ENCODE assay signal across 1 cellular context in the genomic region with DNA sequence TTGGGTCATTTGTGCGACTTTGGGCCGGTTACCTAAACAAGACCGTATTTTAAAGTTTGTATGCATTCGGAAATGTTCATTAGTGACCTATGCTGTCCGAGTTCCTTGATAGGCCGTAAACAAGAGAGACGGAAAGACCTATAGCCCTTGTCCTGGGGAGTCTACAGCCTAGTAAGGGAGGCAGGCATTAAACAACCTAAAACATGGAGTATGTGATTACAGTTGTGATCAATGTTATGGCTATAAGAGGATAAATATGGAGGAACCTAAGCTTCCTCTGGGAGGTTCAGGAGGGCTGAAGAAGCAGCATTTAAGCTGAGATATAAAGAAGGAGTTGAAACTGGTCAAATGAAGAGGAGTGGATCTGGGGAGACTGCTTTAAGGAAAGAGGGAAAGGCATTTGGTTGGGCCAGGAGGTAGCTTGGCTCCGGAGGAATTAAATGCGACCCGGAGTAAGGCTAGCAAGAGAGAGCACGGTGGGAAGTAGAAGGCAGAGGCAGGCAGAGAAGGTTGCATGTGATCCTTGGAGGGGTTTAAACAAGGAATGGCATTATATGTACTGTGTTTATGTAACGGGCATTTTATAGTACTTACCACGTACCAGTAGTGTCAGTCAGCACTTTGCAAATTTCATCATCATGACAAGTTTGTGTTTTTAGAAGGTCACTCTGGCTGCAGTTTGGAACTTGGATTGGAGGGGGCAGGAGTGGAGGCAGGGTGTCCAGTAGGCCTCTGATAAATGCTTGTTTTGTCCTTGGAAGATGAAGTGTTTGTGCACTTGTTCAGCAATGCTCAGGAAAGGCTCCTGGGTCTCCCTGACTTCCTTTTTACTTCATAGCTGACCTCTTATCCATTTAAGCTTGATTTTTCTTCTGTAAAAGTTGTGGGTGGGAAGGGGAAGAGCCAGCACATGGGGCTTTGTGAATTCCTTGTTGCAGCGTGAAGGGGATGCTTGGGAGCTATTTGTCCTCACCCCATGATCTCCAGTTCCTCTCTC.
TF ChIP-seq lines count a peak whose summit lies in the region.

No MANE protein-coding gene starts in this region.

TF ChIP-seq in HepG2, 621 proteins besides CTCF, POLR2A, EP300 and RAD21 (continued from another document and continues in another):
- TF ChIP-seq, protein P1, sequence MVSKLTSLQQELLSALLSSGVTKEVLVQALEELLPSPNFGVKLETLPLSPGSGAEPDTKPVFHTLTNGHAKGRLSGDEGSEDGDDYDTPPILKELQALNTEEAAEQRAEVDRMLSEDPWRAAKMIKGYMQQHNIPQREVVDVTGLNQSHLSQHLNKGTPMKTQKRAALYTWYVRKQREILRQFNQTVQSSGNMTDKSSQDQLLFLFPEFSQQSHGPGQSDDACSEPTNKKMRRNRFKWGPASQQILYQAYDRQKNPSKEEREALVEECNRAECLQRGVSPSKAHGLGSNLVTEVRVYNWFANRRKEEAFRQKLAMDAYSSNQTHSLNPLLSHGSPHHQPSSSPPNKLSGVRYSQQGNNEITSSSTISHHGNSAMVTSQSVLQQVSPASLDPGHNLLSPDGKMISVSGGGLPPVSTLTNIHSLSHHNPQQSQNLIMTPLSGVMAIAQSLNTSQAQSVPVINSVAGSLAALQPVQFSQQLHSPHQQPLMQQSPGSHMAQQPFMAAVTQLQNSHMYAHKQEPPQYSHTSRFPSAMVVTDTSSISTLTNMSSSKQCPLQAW (CRISPR knock-in tag; IDR thresholded peaks at IDR 0.05) = 0 out of 2 replicates have a peak, but pooled peaks have one; percentile 60
- TF ChIP-seq HMG20A (CRISPR knock-in tag; IDR thresholded peaks at IDR 0.05; ENCODE audit: borderline replicate concordance) (peak; percentile 52; the same call in 1 of the 2 replicates), ZNF547 (CRISPR knock-in tag; IDR thresholded peaks at IDR 0.05) (0 out of 2 replicates have a peak, but pooled peaks have one; percentile 1), HMG20B (CRISPR knock-in tag; conservative IDR thresholded peaks at IDR 0.05) (no peak), PHF8 (CRISPR knock-in tag; IDR thresholded peaks at IDR 0.05) (no peak), PHF20 (CRISPR knock-in tag; IDR thresholded peaks at IDR 0.05) (0 out of 2 replicates have a peak, but pooled peaks have one; percentile 28), ZNF75D (CRISPR knock-in tag; IDR thresholded peaks at IDR 0.05; ENCODE audit: borderline replicate concordance) (no peak), ZMYM3 (CRISPR knock-in tag; IDR thresholded peaks at IDR 0.05) (no peak), ZNF333 (CRISPR knock-in tag; IDR thresholded peaks at IDR 0.05; ENCODE audit: borderline replicate concordance) (no peak), ZNF660 (CRISPR knock-in tag; IDR thresholded peaks at IDR 0.05; ENCODE audit: borderline replicate concordance, low read depth) (no peak), REXO4 (CRISPR knock-in tag; IDR thresholded peaks at IDR 0.05; ENCODE audit: borderline replicate concordance) (no peak), SIN3A (IDR thresholded peaks at IDR 0.05; ENCODE audit: borderline replicate concordance, low read depth, low read length) (no peak), ZNF451 (CRISPR knock-in tag; IDR thresholded peaks at IDR 0.05) (no peak)
- TF ChIP-seq, protein P2, sequence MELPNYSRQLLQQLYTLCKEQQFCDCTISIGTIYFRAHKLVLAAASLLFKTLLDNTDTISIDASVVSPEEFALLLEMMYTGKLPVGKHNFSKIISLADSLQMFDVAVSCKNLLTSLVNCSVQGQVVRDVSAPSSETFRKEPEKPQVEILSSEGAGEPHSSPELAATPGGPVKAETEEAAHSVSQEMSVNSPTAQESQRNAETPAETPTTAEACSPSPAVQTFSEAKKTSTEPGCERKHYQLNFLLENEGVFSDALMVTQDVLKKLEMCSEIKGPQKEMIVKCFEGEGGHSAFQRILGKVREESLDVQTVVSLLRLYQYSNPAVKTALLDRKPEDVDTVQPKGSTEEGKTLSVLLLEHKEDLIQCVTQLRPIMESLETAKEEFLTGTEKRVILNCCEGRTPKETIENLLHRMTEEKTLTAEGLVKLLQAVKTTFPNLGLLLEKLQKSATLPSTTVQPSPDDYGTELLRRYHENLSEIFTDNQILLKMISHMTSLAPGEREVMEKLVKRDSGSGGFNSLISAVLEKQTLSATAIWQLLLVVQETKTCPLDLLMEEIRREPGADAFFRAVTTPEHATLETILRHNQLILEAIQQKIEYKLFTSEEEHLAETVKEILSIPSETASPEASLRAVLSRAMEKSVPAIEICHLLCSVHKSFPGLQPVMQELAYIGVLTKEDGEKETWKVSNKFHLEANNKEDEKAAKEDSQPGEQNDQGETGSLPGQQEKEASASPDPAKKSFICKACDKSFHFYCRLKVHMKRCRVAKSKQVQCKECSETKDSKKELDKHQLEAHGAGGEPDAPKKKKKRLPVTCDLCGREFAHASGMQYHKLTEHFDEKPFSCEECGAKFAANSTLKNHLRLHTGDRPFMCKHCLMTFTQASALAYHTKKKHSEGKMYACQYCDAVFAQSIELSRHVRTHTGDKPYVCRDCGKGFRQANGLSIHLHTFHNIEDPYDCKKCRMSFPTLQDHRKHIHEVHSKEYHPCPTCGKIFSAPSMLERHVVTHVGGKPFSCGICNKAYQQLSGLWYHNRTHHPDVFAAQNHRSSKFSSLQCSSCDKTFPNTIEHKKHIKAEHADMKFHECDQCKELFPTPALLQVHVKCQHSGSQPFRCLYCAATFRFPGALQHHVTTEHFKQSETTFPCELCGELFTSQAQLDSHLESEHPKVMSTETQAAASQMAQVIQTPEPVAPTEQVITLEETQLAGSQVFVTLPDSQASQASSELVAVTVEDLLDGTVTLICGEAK (IDR thresholded peaks at IDR 0.05) = no peak
- TF ChIP-seq, protein P2 (CRISPR knock-in tag; IDR thresholded peaks at IDR 0.05) = no peak
- TF ChIP-seq, protein P3, sequence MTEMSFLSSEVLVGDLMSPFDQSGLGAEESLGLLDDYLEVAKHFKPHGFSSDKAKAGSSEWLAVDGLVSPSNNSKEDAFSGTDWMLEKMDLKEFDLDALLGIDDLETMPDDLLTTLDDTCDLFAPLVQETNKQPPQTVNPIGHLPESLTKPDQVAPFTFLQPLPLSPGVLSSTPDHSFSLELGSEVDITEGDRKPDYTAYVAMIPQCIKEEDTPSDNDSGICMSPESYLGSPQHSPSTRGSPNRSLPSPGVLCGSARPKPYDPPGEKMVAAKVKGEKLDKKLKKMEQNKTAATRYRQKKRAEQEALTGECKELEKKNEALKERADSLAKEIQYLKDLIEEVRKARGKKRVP (CRISPR knock-in tag; IDR thresholded peaks at IDR 0.05) = peak in 1 of 2 experiments; percentile 45; a peak in 1 of 4 replicates
- TF ChIP-seq, protein P4, sequence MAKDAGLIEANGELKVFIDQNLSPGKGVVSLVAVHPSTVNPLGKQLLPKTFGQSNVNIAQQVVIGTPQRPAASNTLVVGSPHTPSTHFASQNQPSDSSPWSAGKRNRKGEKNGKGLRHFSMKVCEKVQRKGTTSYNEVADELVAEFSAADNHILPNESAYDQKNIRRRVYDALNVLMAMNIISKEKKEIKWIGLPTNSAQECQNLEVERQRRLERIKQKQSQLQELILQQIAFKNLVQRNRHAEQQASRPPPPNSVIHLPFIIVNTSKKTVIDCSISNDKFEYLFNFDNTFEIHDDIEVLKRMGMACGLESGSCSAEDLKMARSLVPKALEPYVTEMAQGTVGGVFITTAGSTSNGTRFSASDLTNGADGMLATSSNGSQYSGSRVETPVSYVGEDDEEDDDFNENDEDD (CRISPR knock-in tag; IDR thresholded peaks at IDR 0.05; ENCODE audit: borderline replicate concordance) = no peak
- TF ChIP-seq, protein P5, sequence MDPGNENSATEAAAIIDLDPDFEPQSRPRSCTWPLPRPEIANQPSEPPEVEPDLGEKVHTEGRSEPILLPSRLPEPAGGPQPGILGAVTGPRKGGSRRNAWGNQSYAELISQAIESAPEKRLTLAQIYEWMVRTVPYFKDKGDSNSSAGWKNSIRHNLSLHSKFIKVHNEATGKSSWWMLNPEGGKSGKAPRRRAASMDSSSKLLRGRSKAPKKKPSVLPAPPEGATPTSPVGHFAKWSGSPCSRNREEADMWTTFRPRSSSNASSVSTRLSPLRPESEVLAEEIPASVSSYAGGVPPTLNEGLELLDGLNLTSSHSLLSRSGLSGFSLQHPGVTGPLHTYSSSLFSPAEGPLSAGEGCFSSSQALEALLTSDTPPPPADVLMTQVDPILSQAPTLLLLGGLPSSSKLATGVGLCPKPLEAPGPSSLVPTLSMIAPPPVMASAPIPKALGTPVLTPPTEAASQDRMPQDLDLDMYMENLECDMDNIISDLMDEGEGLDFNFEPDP (CRISPR knock-in tag; conservative IDR thresholded peaks at IDR 0.05) = 0 out of 2 replicates have a peak, but pooled peaks have one; percentile 61
- TF ChIP-seq, protein P6, sequence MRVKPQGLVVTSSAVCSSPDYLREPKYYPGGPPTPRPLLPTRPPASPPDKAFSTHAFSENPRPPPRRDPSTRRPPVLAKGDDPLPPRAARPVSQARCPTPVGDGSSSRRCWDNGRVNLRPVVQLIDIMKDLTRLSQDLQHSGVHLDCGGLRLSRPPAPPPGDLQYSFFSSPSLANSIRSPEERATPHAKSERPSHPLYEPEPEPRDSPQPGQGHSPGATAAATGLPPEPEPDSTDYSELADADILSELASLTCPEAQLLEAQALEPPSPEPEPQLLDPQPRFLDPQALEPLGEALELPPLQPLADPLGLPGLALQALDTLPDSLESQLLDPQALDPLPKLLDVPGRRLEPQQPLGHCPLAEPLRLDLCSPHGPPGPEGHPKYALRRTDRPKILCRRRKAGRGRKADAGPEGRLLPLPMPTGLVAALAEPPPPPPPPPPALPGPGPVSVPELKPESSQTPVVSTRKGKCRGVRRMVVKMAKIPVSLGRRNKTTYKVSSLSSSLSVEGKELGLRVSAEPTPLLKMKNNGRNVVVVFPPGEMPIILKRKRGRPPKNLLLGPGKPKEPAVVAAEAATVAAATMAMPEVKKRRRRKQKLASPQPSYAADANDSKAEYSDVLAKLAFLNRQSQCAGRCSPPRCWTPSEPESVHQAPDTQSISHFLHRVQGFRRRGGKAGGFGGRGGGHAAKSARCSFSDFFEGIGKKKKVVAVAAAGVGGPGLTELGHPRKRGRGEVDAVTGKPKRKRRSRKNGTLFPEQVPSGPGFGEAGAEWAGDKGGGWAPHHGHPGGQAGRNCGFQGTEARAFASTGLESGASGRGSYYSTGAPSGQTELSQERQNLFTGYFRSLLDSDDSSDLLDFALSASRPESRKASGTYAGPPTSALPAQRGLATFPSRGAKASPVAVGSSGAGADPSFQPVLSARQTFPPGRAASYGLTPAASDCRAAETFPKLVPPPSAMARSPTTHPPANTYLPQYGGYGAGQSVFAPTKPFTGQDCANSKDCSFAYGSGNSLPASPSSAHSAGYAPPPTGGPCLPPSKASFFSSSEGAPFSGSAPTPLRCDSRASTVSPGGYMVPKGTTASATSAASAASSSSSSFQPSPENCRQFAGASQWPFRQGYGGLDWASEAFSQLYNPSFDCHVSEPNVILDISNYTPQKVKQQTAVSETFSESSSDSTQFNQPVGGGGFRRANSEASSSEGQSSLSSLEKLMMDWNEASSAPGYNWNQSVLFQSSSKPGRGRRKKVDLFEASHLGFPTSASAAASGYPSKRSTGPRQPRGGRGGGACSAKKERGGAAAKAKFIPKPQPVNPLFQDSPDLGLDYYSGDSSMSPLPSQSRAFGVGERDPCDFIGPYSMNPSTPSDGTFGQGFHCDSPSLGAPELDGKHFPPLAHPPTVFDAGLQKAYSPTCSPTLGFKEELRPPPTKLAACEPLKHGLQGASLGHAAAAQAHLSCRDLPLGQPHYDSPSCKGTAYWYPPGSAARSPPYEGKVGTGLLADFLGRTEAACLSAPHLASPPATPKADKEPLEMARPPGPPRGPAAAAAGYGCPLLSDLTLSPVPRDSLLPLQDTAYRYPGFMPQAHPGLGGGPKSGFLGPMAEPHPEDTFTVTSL (CRISPR knock-in tag; IDR thresholded peaks at IDR 0.05; ENCODE audit: borderline replicate concordance) = no peak
- TF ChIP-seq, protein P7, sequence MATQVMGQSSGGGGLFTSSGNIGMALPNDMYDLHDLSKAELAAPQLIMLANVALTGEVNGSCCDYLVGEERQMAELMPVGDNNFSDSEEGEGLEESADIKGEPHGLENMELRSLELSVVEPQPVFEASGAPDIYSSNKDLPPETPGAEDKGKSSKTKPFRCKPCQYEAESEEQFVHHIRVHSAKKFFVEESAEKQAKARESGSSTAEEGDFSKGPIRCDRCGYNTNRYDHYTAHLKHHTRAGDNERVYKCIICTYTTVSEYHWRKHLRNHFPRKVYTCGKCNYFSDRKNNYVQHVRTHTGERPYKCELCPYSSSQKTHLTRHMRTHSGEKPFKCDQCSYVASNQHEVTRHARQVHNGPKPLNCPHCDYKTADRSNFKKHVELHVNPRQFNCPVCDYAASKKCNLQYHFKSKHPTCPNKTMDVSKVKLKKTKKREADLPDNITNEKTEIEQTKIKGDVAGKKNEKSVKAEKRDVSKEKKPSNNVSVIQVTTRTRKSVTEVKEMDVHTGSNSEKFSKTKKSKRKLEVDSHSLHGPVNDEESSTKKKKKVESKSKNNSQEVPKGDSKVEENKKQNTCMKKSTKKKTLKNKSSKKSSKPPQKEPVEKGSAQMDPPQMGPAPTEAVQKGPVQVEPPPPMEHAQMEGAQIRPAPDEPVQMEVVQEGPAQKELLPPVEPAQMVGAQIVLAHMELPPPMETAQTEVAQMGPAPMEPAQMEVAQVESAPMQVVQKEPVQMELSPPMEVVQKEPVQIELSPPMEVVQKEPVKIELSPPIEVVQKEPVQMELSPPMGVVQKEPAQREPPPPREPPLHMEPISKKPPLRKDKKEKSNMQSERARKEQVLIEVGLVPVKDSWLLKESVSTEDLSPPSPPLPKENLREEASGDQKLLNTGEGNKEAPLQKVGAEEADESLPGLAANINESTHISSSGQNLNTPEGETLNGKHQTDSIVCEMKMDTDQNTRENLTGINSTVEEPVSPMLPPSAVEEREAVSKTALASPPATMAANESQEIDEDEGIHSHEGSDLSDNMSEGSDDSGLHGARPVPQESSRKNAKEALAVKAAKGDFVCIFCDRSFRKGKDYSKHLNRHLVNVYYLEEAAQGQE (IDR thresholded peaks at IDR 0.05; ENCODE audit: borderline replicate concordance in 1 of 2, low read depth in 1 of 2, low read length in 2 of 2) = no peak
